21 cellular contexts compared by ENCODE assay signal in genomic region chr15:82039871-82040270, GRCh38. TPM values are rescaled to one million over a fixed set of nuclear protein-coding genes. Genes with fewer than 3 reads are reported as not detected.
"Had no signal": no experiment of that assay in that cellular context is flagged by ENCODE, and none has a peak within 500 bp of the region (broad histone marks: within the 10 kb centered on the region; RNA-seq: fewer than 3 reads in every experiment).

No MANE protein-coding gene starts in this region.

- ATAC-seq: foreskin keratinocyte; left colon; mucosa of descending colon; naive thymus-derived CD8-positive, alpha-beta T cell; stimulated activated effector memory CD8-positive, alpha-beta T cell treated with anti-CD3 and anti-CD28 coated beads, Interleukin-12 subunit alpha, Interleukin-12 subunit beta, amount 100 ng/mL, for 72 hours; upper lobe of right lung had no signal

- FAIRE-seq: endothelial cell of umbilical vein had no signal

- H3K9me3 Mint-ChIP-seq: endodermal cell; naive thymus-derived CD8-positive, alpha-beta T cell; stimulated activated effector memory CD8-positive, alpha-beta T cell treated with anti-CD3 and anti-CD28 coated beads, Interleukin-12 subunit alpha, Interleukin-12 subunit beta, amount 100 ng/mL, for 72 hours; stimulated activated naive CD8-positive, alpha-beta T cell treated with anti-CD3 and anti-CD28 coated beads, Interleukin-15, Interleukin-2, amounts not matched to agents 100 ng/mL and 50 ng/mL, for 24 hours had no signal

- H3K27ac ChIP-seq: coronary artery, foreskin keratinocyte, hepatocyte, parathyroid adenoma, prostate gland, right lobe of liver, tibial nerve, upper lobe of right lung, vagina had no signal

- H3K4me3 Mint-ChIP-seq: endodermal cell; naive thymus-derived CD8-positive, alpha-beta T cell; stimulated activated effector memory CD8-positive, alpha-beta T cell treated with anti-CD3 and anti-CD28 coated beads, Interleukin-12 subunit alpha, Interleukin-12 subunit beta, amount 100 ng/mL, for 72 hours; stimulated activated naive CD8-positive, alpha-beta T cell treated with anti-CD3 and anti-CD28 coated beads, Interleukin-15, Interleukin-2, amounts not matched to agents 100 ng/mL and 50 ng/mL, for 24 hours had no signal

- H3K4me1 ChIP-seq: foreskin keratinocyte, parathyroid adenoma, prostate gland had no signal

- H3K79me2 ChIP-seq: parathyroid adenoma had no signal

- H2AFZ ChIP-seq: hepatocyte, parathyroid adenoma had no signal

- H3K27ac Mint-ChIP-seq: endodermal cell; naive thymus-derived CD8-positive, alpha-beta T cell; stimulated activated effector memory CD8-positive, alpha-beta T cell treated with anti-CD3 and anti-CD28 coated beads, Interleukin-12 subunit alpha, Interleukin-12 subunit beta, amount 100 ng/mL, for 72 hours; stimulated activated naive CD8-positive, alpha-beta T cell treated with anti-CD3 and anti-CD28 coated beads, Interleukin-15, Interleukin-2, amounts not matched to agents 100 ng/mL and 50 ng/mL, for 24 hours had no signal

- DNase-seq: effector CD4-positive, alpha-beta T cell; endodermal cell; erythroblast; foreskin keratinocyte; left colon; mammary epithelial cell; mucosa of descending colon; naive thymus-derived CD8-positive, alpha-beta T cell; right lobe of liver; stimulated activated CD4-positive, alpha-beta T cell treated with anti-CD3 and anti-CD28 coated beads, Interleukin-4, amount 100 ng/mL, for 1 hour; stimulated activated CD8-positive, alpha-beta memory T cell treated with anti-CD3 and anti-CD28 coated beads, Interleukin-4, amount 100 ng/mL, for 48 hours; upper lobe of right lung had no signal

- H3K4me3 ChIP-seq: coronary artery, hepatocyte, mucosa of descending colon, prostate gland, right lobe of liver, tibial nerve, upper lobe of right lung, vagina had no signal

- H3K9me3 ChIP-seq: mucosa of descending colon, prostate gland, right lobe of liver, tibial nerve, upper lobe of right lung, vagina had no signal

- H3K27me3 ChIP-seq: tibial nerve, upper lobe of right lung, vagina had no signal

- H3K9ac ChIP-seq: parathyroid adenoma had no signal

- H3K36me3 ChIP-seq: prostate gland, right lobe of liver, upper lobe of right lung, vagina had no signal

- H3K36me3 Mint-ChIP-seq: naive thymus-derived CD8-positive, alpha-beta T cell had no signal

RNA-seq across cellular contexts. Expression of gene MEX3B, which starts 5.9 kb away (rescaled TPM):
- polyA plus RNA-seq: naive thymus-derived CD8-positive, alpha-beta T cell had no signal
